ENCODE assay signal across 8 cellular contexts in the genomic region with DNA sequence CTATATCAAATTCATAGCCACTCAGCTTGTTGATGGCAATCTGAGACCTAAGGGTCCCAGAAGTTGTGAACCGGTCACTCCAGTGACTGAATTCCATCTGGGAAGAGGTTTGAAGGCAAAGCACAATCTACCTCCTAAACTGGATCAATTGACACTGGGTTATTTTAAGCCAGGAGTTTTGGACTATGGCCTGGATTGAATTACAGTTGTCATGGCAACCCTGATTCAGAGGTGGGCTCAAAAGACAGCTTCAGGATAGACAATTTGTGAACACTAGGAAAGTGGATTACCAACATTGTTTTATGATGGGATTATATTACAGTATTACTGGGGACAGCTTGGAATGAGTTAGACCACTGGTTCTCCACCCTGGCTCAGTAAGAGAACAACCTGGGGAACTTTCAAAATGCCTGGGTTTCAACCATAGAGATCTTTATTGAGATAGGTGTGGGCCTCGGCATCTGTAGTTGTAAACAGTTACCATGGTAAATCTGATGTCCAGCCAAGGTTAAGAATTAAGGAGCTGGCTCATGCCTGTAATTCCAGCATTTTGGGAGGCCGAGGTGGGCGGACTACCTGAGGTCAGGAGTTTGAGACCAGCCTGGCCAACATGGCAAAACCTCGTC. TPM values are rescaled to one million over a fixed set of nuclear protein-coding genes. Genes with fewer than 3 reads are reported as not detected.
DNase-seq lines count a peak whose midpoint lies in the region; ATAC-seq and TF ChIP-seq lines count a peak whose summit lies in the region.

No MANE protein-coding gene starts in this region.

- H3K4me3 Mint-ChIP-seq in brain: peak overlapping the region in 1 of 5 experiments; percentile 41
- no peak overlapping the region for H3K4me3 Mint-ChIP-seq in progenitor cell of endocrine pancreas (ENCODE audit: low read depth)

- TF ChIP-seq CTCF in brain (conservative IDR thresholded peaks at IDR 0.05) (no peak), progenitor cell of endocrine pancreas (IDR thresholded peaks at IDR 0.05; ENCODE audit: unreplicated experiment) (no peak)

- ATAC-seq in HG02798 (IDR thresholded peaks at IDR 0.05; ENCODE audit: poor library complexity, unreplicated experiment) (no peak), GM19455 (IDR thresholded peaks at IDR 0.05; ENCODE audit: unreplicated experiment) (no peak)

- peaks cover 0 to 8% (median 3%) of the 10 kb centered on the region in 5 experiments for H3K9me3 Mint-ChIP-seq in brain
- H3K9me3 Mint-ChIP-seq in progenitor cell of endocrine pancreas (ENCODE audit: low read depth): peaks cover 3% of the 10 kb centered on the region

- H3K36me3 Mint-ChIP-seq in brain (peaks cover 22% of the 10 kb centered on the region), progenitor cell of endocrine pancreas (ENCODE audit: insufficient read depth) (peaks cover 11% of the 10 kb centered on the region)

- H3K27me3 Mint-ChIP-seq in brain: peaks cover 4% of the 10 kb centered on the region
- no peaks in the 10 kb centered on the region for H3K27me3 Mint-ChIP-seq in progenitor cell of endocrine pancreas

- peak; percentile 10 for DNase-seq in EH (ENCODE audit: low read depth)
- peak; percentile 22 for DNase-seq in NCI-H2171 (lab: John Stamatoyannopoulos, UW)
- DNase-seq in progenitor cell of endocrine pancreas (ENCODE audit: low spot score, unreplicated experiment): no peak
- DNase-seq in AML-193 (lab: John Stamatoyannopoulos, UW): no peak
- DNase-seq in amygdala (lab: John Stamatoyannopoulos, UW): no peak

- peak overlapping the region in 3 of 5 experiments; percentile 41 to 98 (median 78) for H3K27ac Mint-ChIP-seq in brain
- H3K27ac Mint-ChIP-seq in progenitor cell of endocrine pancreas: peak overlapping the region; percentile 11

- peaks cover 42% of the 10 kb centered on the region for H3K4me1 Mint-ChIP-seq in brain
- H3K4me1 Mint-ChIP-seq in progenitor cell of endocrine pancreas (ENCODE audit: low read depth): peaks cover 19% of the 10 kb centered on the region

RNA-seq across cellular contexts. Expression of gene MFSD6, which starts 58.8 kb away (rescaled TPM):
- polyA plus RNA-seq in brain (ENCODE audit: insufficient read depth, low read depth, low replicate concordance): 58.4 TPM
- 15.1 and 15.4 TPM in 2 replicates for total RNA-seq in progenitor cell of endocrine pancreas

Comparison
In these comparisons a context has a peak if more than half of its experiments do, and no peak if none do; other contexts are left out.
1. DNase-seq: peak in EH (single experiment) and NCI-H2171 (single experiment); none in progenitor cell of endocrine pancreas (single experiment), AML-193 (0 of 2) and amygdala (0 of 56).